7 cellular contexts compared by ENCODE assay signal in genomic region chr12:62933871-62934798, GRCh38. TPM values are rescaled to one million over a fixed set of nuclear protein-coding genes. Genes with fewer than 3 reads are reported as not detected.
A peak's percentile ranks its signal among the peaks of the same experiment; 100 is the strongest.
DNase-seq lines count a peak whose midpoint lies in the region; ATAC-seq and TF ChIP-seq lines count a peak whose summit lies in the region.

No MANE protein-coding gene starts in this region.

- no peak overlapping the region for H3K27ac ChIP-seq in SK-N-SH (ENCODE audit: low read depth in 2 of 2, low read length in 1 of 2)
- H3K27ac ChIP-seq in ectodermal cell (ENCODE audit: insufficient read depth, low read depth, low read length, poor library complexity, severe bottlenecking) = no peak overlapping the region
- H3K27ac ChIP-seq in thymus (ENCODE audit: low read depth) = no peak overlapping the region

- POLR2A ChIA-PET in SK-N-SH (lab: Yijun Ruan, JAX) = no interaction called here

- H3K27ac Mint-ChIP-seq in memory B cell = no peak overlapping the region

- H3K4me3 ChIP-seq in SK-N-SH (ENCODE audit: low read depth in 2 of 2, low read length in 1 of 2) (peak overlapping the region; percentile 56 to 66), ectodermal cell (ENCODE audit: insufficient read depth, low read depth, low read length) (peak overlapping the region; percentile 47), thymus (ENCODE audit: low read length) (peak overlapping the region; percentile 63)

- peak overlapping the region; percentile 82; the same call in 1 of the 2 replicates for H2AFZ ChIP-seq in SK-N-SH (ENCODE audit: low read depth)

- H3K27me3 Mint-ChIP-seq in memory B cell = peaks cover 19% of the 10 kb centered on the region

- no peak for TF ChIP-seq RAD21 in SK-N-SH (IDR thresholded peaks at IDR 0.05; ENCODE audit: low read length)

- no peaks in the 10 kb centered on the region for H3K9me2 ChIP-seq in SK-N-SH

- TF ChIP-seq EP300 in SK-N-SH (IDR thresholded peaks at IDR 0.05; ENCODE audit: borderline replicate concordance in 1 of 2, low read depth in 1 of 2, low read length in 1 of 2) = no peak

- WGBS in SK-N-SH (ENCODE audit: low lambda C conversion rate) = 8% methylated on average over 35 of the region's 65 CpGs
- 0% methylated on average over 60 to 63 of the region's 65 CpGs for WGBS in ectodermal cell, 2 experiments
- under 1% methylated on average over 65 of the region's 65 CpGs for WGBS in thymus

- no peak overlapping the region for H3K9ac ChIP-seq in SK-N-SH

- peaks cover 0 to 10% of the 10 kb centered on the region in 2 experiments; a peak in 1 of 4 replicates for H3K4me1 ChIP-seq in SK-N-SH (ENCODE audit: control insufficient read depth in 1 of 2, insufficient read depth in 2 of 2, low read depth in 1 of 2, low read length in 1 of 2)
- H3K4me1 ChIP-seq in ectodermal cell (ENCODE audit: control insufficient read depth, insufficient read depth, low read length) = peaks cover 7% of the 10 kb centered on the region
- peaks cover 7% of the 10 kb centered on the region for H3K4me1 ChIP-seq in thymus (ENCODE audit: control insufficient read depth, insufficient read depth, low read length)

- peaks cover 4% of the 10 kb centered on the region for H3F3A ChIP-seq in SK-N-SH (replicated peaks; ENCODE audit: insufficient read depth)

- no peak for TF ChIP-seq CTCF in SK-N-SH (IDR thresholded peaks at IDR 0.05)

- DNase-seq in ELF-1 (ENCODE audit: low read depth, low spot score) (peak; percentile 71), SK-N-SH (peak; percentile 14), memory B cell (ENCODE audit: low spot score in 2 of 2) (no peak)

- H3K36me3 ChIP-seq in SK-N-SH (replicated peaks in 1 of 2; ENCODE audit: control insufficient read depth in 1 of 2, insufficient read depth in 2 of 2, low read length in 1 of 2) = no peaks in the 10 kb centered on the region
- no peaks in the 10 kb centered on the region for H3K36me3 ChIP-seq in ectodermal cell (ENCODE audit: control insufficient read depth, insufficient read depth, low read length)
- no peaks in the 10 kb centered on the region for H3K36me3 ChIP-seq in thymus (ENCODE audit: control insufficient read depth, insufficient read depth)

- no peaks in the 10 kb centered on the region for H4K20me1 ChIP-seq in SK-N-SH (ENCODE audit: insufficient read depth)

- CTCF ChIA-PET in SK-N-SH (lab: Yijun Ruan, JAX) = interaction anchor here (0.9 to 3.5 kb wide), 3 partner anchors 22 to 121 kb away, joined by 3 to 7 read pairs (median 4); no protein-coding TSS in a partner anchor

- peak overlapping the region; percentile 79 for H3K4me3 Mint-ChIP-seq in memory B cell

- peak overlapping the region; percentile 97 for H3K4me2 ChIP-seq in SK-N-SH

- no peaks in the 10 kb centered on the region for H3K36me3 Mint-ChIP-seq in memory B cell

- H3K27me3 ChIP-seq in SK-N-SH (ENCODE audit: insufficient read depth) = peaks cover 51% of the 10 kb centered on the region
- peaks cover 28% of the 10 kb centered on the region for H3K27me3 ChIP-seq in ectodermal cell (ENCODE audit: control insufficient read depth, insufficient read depth, low read length, poor library complexity, severe bottlenecking)
- peaks cover 11% of the 10 kb centered on the region for H3K27me3 ChIP-seq in thymus (ENCODE audit: control insufficient read depth, insufficient read depth)

- H3K9me3 ChIP-seq in SK-N-SH = no peaks in the 10 kb centered on the region
- no peaks in the 10 kb centered on the region for H3K9me3 ChIP-seq in ectodermal cell (ENCODE audit: control insufficient read depth, low read length)
- no peaks in the 10 kb centered on the region for H3K9me3 ChIP-seq in thymus (ENCODE audit: control insufficient read depth)

- H3K79me2 ChIP-seq in SK-N-SH (ENCODE audit: insufficient read depth) = no peaks in the 10 kb centered on the region

- H3K4me1 Mint-ChIP-seq in memory B cell = peaks cover 10% of the 10 kb centered on the region

- peak; percentile 38 for ATAC-seq in GM19452 (IDR thresholded peaks at IDR 0.05; ENCODE audit: unreplicated experiment)
- peak; percentile 21 for ATAC-seq in HG03558 (IDR thresholded peaks at IDR 0.05; ENCODE audit: extremely low read depth, unreplicated experiment)
- ATAC-seq in memory B cell (ENCODE audit: low read depth) = peak; percentile 19

- H3K9me3 Mint-ChIP-seq in memory B cell = peaks cover 1% of the 10 kb centered on the region

TF ChIP-seq in SK-N-SH, 30 proteins besides CTCF, POLR2A, EP300 and RAD21:
- no peak for TF ChIP-seq GATA2 (CRISPR knock-in tag; IDR thresholded peaks at IDR 0.05)
- TF ChIP-seq PBX3 (IDR thresholded peaks at IDR 0.05) = no peak
- TF ChIP-seq EZH2phosphoT487 (IDR thresholded peaks at IDR 0.05; ENCODE audit: borderline replicate concordance, low read depth) = no peak
- TF ChIP-seq ZBTB33 (IDR thresholded peaks at IDR 0.05; ENCODE audit: borderline replicate concordance, low read depth) = no peak
- no peak for TF ChIP-seq JUND (IDR thresholded peaks at IDR 0.05)
- no peak for TF ChIP-seq SMC3 (IDR thresholded peaks at IDR 0.05; ENCODE audit: low read depth, low read length)
- no peak for TF ChIP-seq POLR2AphosphoS5 (IDR thresholded peaks at IDR 0.05; ENCODE audit: low read depth, low read length)
- no peak for TF ChIP-seq MXI1 (IDR thresholded peaks at IDR 0.05; ENCODE audit: low read depth, low read length)
- TF ChIP-seq RCOR1 (IDR thresholded peaks at IDR 0.05; ENCODE audit: low read length) = no peak
- TF ChIP-seq TAF1 (IDR thresholded peaks at IDR 0.05; ENCODE audit: borderline replicate concordance, low read depth, low read length) = no peak
- TF ChIP-seq USF1 (IDR thresholded peaks at IDR 0.05; ENCODE audit: borderline replicate concordance, low read depth) = no peak

RNA-seq across cellular contexts. Expression of gene PPM1H, which starts 0.8 kb away (rescaled TPM):
- polyA plus RNA-seq in SK-N-SH (2012; rRNA removed) (0.06 and 0.13 TPM in 2 replicates), thymus (7.8 TPM)
- 0.08 and 0.12 TPM in 2 replicates for polyA plus RNA-seq in SK-N-SH (2012; cell fraction: cytosol; rRNA removed)
- 0.11 and 0.12 TPM in 2 replicates for polyA plus RNA-seq in SK-N-SH (2012; cell fraction: nucleus; rRNA removed)
- 3.9 TPM for polyA plus RNA-seq in ectodermal cell (2013, experiment 1 of 4)
- 3.4 TPM for polyA plus RNA-seq in ectodermal cell (2013, experiment 2 of 4)
- polyA plus RNA-seq in ectodermal cell (2013, experiment 3 of 4) = 2.2 TPM
- 2.6 TPM for polyA plus RNA-seq in ectodermal cell (2013, experiment 4 of 4)

Comparison
In these comparisons a context has a peak if more than half of its experiments do, and no peak if none do; other contexts are left out.
1. DNase-seq: peak in ELF-1 (single experiment) and SK-N-SH (single experiment); none in memory B cell (0 of 2).
2. Peak in every context shown above with its lines, with median percentiles within 50 percentile points of each other: ATAC-seq and H3K4me3 ChIP-seq.